1 cellular context compared by ENCODE assay signal in the genomic region with DNA sequence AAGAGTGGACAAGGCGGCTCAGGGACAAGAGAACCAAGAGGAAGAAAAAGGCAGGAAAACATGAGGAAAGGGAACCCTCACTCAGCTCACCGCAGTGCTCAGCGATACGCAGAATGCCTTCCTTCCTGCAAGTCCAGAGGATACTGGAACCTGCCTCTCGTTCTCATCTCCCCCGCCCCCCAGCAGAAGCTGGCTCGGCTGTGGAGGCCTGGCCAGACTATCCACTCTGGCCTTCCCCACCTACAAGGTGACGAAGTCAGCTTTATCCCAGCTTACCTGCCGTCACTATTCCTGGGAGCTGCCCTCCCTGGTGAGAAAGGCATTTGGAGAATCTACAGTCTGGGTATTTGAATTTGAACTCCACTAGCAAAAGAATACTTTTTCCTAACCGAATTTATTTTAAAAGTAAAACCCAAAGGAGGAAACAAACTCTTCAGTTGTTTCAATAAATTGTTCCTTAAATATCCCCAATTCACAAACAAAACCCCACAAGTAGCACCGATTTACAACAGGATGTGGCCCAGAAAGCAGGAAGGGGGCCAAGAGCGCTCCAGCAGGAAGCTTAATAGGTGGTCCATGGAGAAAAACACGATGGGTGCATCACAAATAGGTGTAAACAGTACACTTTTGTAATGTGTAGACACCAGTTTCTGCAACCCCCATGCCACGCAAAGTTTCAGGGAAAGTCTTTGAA.
TF ChIP-seq lines count a peak whose summit lies in the region.

No MANE protein-coding gene starts in this region.

TF ChIP-seq in WTC11, 78 proteins besides CTCF, POLR2A, EP300 and RAD21 (continued from another document and continues in another):
- TF ChIP-seq, protein P1, sequence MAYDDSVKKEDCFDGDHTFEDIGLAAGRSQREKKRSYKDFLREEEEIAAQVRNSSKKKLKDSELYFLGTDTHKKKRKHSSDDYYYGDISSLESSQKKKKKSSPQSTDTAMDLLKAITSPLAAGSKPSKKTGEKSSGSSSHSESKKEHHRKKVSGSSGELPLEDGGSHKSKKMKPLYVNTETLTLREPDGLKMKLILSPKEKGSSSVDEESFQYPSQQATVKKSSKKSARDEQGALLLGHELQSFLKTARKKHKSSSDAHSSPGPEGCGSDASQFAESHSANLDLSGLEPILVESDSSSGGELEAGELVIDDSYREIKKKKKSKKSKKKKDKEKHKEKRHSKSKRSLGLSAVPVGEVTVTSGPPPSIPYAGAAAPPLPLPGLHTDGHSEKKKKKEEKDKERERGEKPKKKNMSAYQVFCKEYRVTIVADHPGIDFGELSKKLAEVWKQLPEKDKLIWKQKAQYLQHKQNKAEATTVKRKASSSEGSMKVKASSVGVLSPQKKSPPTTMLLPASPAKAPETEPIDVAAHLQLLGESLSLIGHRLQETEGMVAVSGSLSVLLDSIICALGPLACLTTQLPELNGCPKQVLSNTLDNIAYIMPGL (CRISPR knock-in tag; IDR thresholded peaks at IDR 0.05), result no peak
- TF ChIP-seq IRF2 (CRISPR knock-in tag; IDR thresholded peaks at IDR 0.05; ENCODE audit: borderline replicate concordance, low read depth) (no peak), GTF2I (CRISPR knock-in tag; conservative IDR thresholded peaks at IDR 0.05) (no peak), ZNF396 (CRISPR knock-in tag; IDR thresholded peaks at IDR 0.05; ENCODE audit: borderline replicate concordance) (no peak), TP53 (CRISPR knock-in tag; IDR thresholded peaks at IDR 0.05) (peak; percentile 26; the same call in 1 of the 2 replicates), SMAD3 (CRISPR knock-in tag; IDR thresholded peaks at IDR 0.05; ENCODE audit: borderline replicate concordance) (no peak), TCF7 (CRISPR knock-in tag; IDR thresholded peaks at IDR 0.05; ENCODE audit: low read depth) (no peak), NR1H2 (CRISPR knock-in tag; IDR thresholded peaks at IDR 0.05) (no peak), ZNF232 (CRISPR knock-in tag; IDR thresholded peaks at IDR 0.05) (no peak), ESRRA (CRISPR knock-in tag; IDR thresholded peaks at IDR 0.05; ENCODE audit: borderline replicate concordance) (no peak), ZNF671 (CRISPR knock-in tag; IDR thresholded peaks at IDR 0.05) (no peak), CREB1 (CRISPR knock-in tag; IDR thresholded peaks at IDR 0.05) (no peak), MXD4 (CRISPR knock-in tag; IDR thresholded peaks at IDR 0.05; ENCODE audit: borderline replicate concordance) (no peak), EMX1 (CRISPR knock-in tag; IDR thresholded peaks at IDR 0.05) (no peak), ZNF121 (CRISPR knock-in tag; IDR thresholded peaks at IDR 0.05) (no peak), HMGA2 (CRISPR knock-in tag; IDR thresholded peaks at IDR 0.05) (no peak), FOXK1 (CRISPR knock-in tag; IDR thresholded peaks at IDR 0.05) (peak; percentile 34; the same call in 1 of the 2 replicates)
- TF ChIP-seq, protein P2, sequence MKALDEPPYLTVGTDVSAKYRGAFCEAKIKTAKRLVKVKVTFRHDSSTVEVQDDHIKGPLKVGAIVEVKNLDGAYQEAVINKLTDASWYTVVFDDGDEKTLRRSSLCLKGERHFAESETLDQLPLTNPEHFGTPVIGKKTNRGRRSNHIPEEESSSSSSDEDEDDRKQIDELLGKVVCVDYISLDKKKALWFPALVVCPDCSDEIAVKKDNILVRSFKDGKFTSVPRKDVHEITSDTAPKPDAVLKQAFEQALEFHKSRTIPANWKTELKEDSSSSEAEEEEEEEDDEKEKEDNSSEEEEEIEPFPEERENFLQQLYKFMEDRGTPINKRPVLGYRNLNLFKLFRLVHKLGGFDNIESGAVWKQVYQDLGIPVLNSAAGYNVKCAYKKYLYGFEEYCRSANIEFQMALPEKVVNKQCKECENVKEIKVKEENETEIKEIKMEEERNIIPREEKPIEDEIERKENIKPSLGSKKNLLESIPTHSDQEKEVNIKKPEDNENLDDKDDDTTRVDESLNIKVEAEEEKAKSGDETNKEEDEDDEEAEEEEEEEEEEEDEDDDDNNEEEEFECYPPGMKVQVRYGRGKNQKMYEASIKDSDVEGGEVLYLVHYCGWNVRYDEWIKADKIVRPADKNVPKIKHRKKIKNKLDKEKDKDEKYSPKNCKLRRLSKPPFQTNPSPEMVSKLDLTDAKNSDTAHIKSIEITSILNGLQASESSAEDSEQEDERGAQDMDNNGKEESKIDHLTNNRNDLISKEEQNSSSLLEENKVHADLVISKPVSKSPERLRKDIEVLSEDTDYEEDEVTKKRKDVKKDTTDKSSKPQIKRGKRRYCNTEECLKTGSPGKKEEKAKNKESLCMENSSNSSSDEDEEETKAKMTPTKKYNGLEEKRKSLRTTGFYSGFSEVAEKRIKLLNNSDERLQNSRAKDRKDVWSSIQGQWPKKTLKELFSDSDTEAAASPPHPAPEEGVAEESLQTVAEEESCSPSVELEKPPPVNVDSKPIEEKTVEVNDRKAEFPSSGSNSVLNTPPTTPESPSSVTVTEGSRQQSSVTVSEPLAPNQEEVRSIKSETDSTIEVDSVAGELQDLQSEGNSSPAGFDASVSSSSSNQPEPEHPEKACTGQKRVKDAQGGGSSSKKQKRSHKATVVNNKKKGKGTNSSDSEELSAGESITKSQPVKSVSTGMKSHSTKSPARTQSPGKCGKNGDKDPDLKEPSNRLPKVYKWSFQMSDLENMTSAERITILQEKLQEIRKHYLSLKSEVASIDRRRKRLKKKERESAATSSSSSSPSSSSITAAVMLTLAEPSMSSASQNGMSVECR (CRISPR knock-in tag; IDR thresholded peaks at IDR 0.05; ENCODE audit: borderline replicate concordance), result no peak
- TF ChIP-seq, protein P3, sequence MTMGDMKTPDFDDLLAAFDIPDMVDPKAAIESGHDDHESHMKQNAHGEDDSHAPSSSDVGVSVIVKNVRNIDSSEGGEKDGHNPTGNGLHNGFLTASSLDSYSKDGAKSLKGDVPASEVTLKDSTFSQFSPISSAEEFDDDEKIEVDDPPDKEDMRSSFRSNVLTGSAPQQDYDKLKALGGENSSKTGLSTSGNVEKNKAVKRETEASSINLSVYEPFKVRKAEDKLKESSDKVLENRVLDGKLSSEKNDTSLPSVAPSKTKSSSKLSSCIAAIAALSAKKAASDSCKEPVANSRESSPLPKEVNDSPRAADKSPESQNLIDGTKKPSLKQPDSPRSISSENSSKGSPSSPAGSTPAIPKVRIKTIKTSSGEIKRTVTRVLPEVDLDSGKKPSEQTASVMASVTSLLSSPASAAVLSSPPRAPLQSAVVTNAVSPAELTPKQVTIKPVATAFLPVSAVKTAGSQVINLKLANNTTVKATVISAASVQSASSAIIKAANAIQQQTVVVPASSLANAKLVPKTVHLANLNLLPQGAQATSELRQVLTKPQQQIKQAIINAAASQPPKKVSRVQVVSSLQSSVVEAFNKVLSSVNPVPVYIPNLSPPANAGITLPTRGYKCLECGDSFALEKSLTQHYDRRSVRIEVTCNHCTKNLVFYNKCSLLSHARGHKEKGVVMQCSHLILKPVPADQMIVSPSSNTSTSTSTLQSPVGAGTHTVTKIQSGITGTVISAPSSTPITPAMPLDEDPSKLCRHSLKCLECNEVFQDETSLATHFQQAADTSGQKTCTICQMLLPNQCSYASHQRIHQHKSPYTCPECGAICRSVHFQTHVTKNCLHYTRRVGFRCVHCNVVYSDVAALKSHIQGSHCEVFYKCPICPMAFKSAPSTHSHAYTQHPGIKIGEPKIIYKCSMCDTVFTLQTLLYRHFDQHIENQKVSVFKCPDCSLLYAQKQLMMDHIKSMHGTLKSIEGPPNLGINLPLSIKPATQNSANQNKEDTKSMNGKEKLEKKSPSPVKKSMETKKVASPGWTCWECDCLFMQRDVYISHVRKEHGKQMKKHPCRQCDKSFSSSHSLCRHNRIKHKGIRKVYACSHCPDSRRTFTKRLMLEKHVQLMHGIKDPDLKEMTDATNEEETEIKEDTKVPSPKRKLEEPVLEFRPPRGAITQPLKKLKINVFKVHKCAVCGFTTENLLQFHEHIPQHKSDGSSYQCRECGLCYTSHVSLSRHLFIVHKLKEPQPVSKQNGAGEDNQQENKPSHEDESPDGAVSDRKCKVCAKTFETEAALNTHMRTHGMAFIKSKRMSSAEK (CRISPR knock-in tag; IDR thresholded peaks at IDR 0.05; ENCODE audit: borderline replicate concordance), result no peak
- TF ChIP-seq, protein P4, sequence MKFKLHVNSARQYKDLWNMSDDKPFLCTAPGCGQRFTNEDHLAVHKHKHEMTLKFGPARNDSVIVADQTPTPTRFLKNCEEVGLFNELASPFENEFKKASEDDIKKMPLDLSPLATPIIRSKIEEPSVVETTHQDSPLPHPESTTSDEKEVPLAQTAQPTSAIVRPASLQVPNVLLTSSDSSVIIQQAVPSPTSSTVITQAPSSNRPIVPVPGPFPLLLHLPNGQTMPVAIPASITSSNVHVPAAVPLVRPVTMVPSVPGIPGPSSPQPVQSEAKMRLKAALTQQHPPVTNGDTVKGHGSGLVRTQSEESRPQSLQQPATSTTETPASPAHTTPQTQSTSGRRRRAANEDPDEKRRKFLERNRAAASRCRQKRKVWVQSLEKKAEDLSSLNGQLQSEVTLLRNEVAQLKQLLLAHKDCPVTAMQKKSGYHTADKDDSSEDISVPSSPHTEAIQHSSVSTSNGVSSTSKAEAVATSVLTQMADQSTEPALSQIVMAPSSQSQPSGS (CRISPR knock-in tag; IDR thresholded peaks at IDR 0.05; ENCODE audit: borderline replicate concordance, low read depth), result no peak
- TF ChIP-seq, protein P5, sequence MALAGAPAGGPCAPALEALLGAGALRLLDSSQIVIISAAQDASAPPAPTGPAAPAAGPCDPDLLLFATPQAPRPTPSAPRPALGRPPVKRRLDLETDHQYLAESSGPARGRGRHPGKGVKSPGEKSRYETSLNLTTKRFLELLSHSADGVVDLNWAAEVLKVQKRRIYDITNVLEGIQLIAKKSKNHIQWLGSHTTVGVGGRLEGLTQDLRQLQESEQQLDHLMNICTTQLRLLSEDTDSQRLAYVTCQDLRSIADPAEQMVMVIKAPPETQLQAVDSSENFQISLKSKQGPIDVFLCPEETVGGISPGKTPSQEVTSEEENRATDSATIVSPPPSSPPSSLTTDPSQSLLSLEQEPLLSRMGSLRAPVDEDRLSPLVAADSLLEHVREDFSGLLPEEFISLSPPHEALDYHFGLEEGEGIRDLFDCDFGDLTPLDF (CRISPR knock-in tag; IDR thresholded peaks at IDR 0.05), result no peak
- TF ChIP-seq, protein P6, sequence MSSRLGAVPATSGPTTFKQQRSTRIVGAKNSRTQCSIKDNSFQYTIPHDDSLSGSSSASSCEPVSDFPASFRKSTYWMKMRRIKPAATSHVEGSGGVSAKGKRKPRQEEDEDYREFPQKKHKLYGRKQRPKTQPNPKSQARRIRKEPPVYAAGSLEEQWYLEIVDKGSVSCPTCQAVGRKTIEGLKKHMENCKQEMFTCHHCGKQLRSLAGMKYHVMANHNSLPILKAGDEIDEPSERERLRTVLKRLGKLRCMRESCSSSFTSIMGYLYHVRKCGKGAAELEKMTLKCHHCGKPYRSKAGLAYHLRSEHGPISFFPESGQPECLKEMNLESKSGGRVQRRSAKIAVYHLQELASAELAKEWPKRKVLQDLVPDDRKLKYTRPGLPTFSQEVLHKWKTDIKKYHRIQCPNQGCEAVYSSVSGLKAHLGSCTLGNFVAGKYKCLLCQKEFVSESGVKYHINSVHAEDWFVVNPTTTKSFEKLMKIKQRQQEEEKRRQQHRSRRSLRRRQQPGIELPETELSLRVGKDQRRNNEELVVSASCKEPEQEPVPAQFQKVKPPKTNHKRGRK (CRISPR knock-in tag; IDR thresholded peaks at IDR 0.05; ENCODE audit: borderline replicate concordance), result no peak
- TF ChIP-seq, protein P7, sequence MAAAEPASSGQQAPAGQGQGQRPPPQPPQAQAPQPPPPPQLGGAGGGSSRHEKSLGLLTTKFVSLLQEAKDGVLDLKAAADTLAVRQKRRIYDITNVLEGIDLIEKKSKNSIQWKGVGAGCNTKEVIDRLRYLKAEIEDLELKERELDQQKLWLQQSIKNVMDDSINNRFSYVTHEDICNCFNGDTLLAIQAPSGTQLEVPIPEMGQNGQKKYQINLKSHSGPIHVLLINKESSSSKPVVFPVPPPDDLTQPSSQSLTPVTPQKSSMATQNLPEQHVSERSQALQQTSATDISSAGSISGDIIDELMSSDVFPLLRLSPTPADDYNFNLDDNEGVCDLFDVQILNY (CRISPR knock-in tag; IDR thresholded peaks at IDR 0.05), result no peak
- TF ChIP-seq, protein P8, sequence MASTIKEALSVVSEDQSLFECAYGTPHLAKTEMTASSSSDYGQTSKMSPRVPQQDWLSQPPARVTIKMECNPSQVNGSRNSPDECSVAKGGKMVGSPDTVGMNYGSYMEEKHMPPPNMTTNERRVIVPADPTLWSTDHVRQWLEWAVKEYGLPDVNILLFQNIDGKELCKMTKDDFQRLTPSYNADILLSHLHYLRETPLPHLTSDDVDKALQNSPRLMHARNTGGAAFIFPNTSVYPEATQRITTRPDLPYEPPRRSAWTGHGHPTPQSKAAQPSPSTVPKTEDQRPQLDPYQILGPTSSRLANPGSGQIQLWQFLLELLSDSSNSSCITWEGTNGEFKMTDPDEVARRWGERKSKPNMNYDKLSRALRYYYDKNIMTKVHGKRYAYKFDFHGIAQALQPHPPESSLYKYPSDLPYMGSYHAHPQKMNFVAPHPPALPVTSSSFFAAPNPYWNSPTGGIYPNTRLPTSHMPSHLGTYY (CRISPR knock-in tag; IDR thresholded peaks at IDR 0.05), result no peak
- TF ChIP-seq, protein P9, sequence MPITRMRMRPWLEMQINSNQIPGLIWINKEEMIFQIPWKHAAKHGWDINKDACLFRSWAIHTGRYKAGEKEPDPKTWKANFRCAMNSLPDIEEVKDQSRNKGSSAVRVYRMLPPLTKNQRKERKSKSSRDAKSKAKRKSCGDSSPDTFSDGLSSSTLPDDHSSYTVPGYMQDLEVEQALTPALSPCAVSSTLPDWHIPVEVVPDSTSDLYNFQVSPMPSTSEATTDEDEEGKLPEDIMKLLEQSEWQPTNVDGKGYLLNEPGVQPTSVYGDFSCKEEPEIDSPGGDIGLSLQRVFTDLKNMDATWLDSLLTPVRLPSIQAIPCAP (CRISPR knock-in tag; IDR thresholded peaks at IDR 0.05), result no peak
- TF ChIP-seq, protein P10, sequence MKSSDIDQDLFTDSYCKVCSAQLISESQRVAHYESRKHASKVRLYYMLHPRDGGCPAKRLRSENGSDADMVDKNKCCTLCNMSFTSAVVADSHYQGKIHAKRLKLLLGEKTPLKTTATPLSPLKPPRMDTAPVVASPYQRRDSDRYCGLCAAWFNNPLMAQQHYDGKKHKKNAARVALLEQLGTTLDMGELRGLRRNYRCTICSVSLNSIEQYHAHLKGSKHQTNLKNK (CRISPR knock-in tag; IDR thresholded peaks at IDR 0.05), result peak; percentile 67; the same call in 1 of the 2 replicates
- TF ChIP-seq, protein P11, sequence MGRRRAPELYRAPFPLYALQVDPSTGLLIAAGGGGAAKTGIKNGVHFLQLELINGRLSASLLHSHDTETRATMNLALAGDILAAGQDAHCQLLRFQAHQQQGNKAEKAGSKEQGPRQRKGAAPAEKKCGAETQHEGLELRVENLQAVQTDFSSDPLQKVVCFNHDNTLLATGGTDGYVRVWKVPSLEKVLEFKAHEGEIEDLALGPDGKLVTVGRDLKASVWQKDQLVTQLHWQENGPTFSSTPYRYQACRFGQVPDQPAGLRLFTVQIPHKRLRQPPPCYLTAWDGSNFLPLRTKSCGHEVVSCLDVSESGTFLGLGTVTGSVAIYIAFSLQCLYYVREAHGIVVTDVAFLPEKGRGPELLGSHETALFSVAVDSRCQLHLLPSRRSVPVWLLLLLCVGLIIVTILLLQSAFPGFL (CRISPR knock-in tag; IDR thresholded peaks at IDR 0.05; ENCODE audit: borderline replicate concordance), result no peak
